Comparison of ENCODE assay signal across 10 cellular contexts in genomic region chr2:152646775-152647174, GRCh38.
DNase-seq lines count a peak whose midpoint lies in the region; ATAC-seq and TF ChIP-seq lines count a peak whose summit lies in the region.
"Had no signal": no experiment of that assay in that cellular context is flagged by ENCODE, and none has a peak within 500 bp of the region (broad histone marks: within the 10 kb centered on the region; RNA-seq: fewer than 3 reads in every experiment).

No MANE protein-coding gene starts in this region.

- no peak for TF ChIP-seq CTCF in WTC11 (IDR thresholded peaks at IDR 0.05)

- peak in 1 of 4 experiments; percentile 27 for ATAC-seq in T-cell (replicated peaks in 1 of 4)
- no peak for ATAC-seq in WTC11

- peak overlapping the region; percentile 35 to 64 for H3K27ac Mint-ChIP-seq in T-cell
- H3K27ac Mint-ChIP-seq in WTC11: no peak overlapping the region

- POLR2A ChIA-PET in T-cell (lab: Charles Lee): no interaction called here
- POLR2A ChIA-PET in WTC11 (lab: Charles Lee): no interaction called here

- no peak for TF ChIP-seq POLR2A in erythroblast (IDR thresholded peaks at IDR 0.05; ENCODE audit: low read length)

- H3K4me1 Mint-ChIP-seq in T-cell (no peaks in the 10 kb centered on the region), WTC11 (peaks cover 20% of the 10 kb centered on the region)

- peaks cover 3% of the 10 kb centered on the region for H3K36me3 Mint-ChIP-seq in T-cell
- H3K36me3 Mint-ChIP-seq in WTC11: peaks cover 17% of the 10 kb centered on the region

- H3K9me3 Mint-ChIP-seq in T-cell (no peaks in the 10 kb centered on the region), WTC11 (no peaks in the 10 kb centered on the region)

- CTCF ChIA-PET in T-cell (lab: Charles Lee): interaction anchor here (0.6 to 1.0 kb wide), 2 partner anchors 11 to 912 kb away, joined by 5 to 6 read pairs; no protein-coding TSS in a partner anchor
- CTCF ChIA-PET in WTC11 (lab: Charles Lee): interaction anchor here (0.6 to 3.7 kb wide), 4 partner anchors 11 to 621 kb away, joined by 3 to 37 read pairs (median 4); no protein-coding TSS in a partner anchor

- H3K27me3 Mint-ChIP-seq in T-cell: no peaks in the 10 kb centered on the region
- H3K27me3 Mint-ChIP-seq in WTC11 (ENCODE audit: low read depth): no peaks in the 10 kb centered on the region

- H3K4me3 Mint-ChIP-seq in T-cell: no peak overlapping the region
- H3K4me3 Mint-ChIP-seq in WTC11: no peak overlapping the region

- peak; percentile 88 for DNase-seq in GM03348 (ENCODE audit: low spot score)
- DNase-seq in T-cell: no peak
- DNase-seq in fibroblast of peridontal ligament (ENCODE audit: extremely low read depth): peak; percentile 90
- DNase-seq in putamen (ENCODE audit: low spot score): peak; percentile 60
- no peak for DNase-seq in erythroblast (lab: John Stamatoyannopoulos, UW)
- DNase-seq in NCI-H2107 (lab: John Stamatoyannopoulos, UW): no peak
- no peak for DNase-seq in stimulated activated CD4-positive, alpha-beta T cell treated with anti-CD3 and anti-CD28 coated beads, Interleukin-2, amount 100 ng/mL, for 48 hours
- DNase-seq in WTC11 (ENCODE audit: low spot score): no peak
- DNase-seq: activated CD4-positive, alpha-beta T cell treated with anti-CD3 and anti-CD28 coated beads, Interleukin-2, amount 50 U/mL, for 48 hours; KBM-7 had no signal

TF ChIP-seq in WTC11, 78 proteins besides CTCF, POLR2A, EP300 and RAD21:
- TF ChIP-seq MLX (CRISPR knock-in tag; IDR thresholded peaks at IDR 0.05) (no peak), ZNF281 (CRISPR knock-in tag; IDR thresholded peaks at IDR 0.05) (no peak), E2F4 (CRISPR knock-in tag; IDR thresholded peaks at IDR 0.05; ENCODE audit: borderline replicate concordance, low read depth) (no peak), ZMAT4 (CRISPR knock-in tag; IDR thresholded peaks at IDR 0.05) (no peak), GABPB1 (CRISPR knock-in tag; IDR thresholded peaks at IDR 0.05) (no peak), USF1 (CRISPR knock-in tag; IDR thresholded peaks at IDR 0.05) (no peak), MXD4 (CRISPR knock-in tag; IDR thresholded peaks at IDR 0.05; ENCODE audit: borderline replicate concordance) (no peak), HMGA2 (CRISPR knock-in tag; IDR thresholded peaks at IDR 0.05) (no peak), FOXJ3 (CRISPR knock-in tag; IDR thresholded peaks at IDR 0.05; ENCODE audit: borderline replicate concordance) (no peak)

Comparison
In these comparisons a context has a peak if more than half of its experiments do, and no peak if none do; other contexts are left out.
1. DNase-seq: peak in GM03348 (single experiment), fibroblast of peridontal ligament (single experiment) and putamen (single experiment); none in T-cell (0 of 34), erythroblast (0 of 2), NCI-H2107 (single experiment), stimulated activated CD4-positive, alpha-beta T cell treated with anti-CD3 and anti-CD28 coated beads, Interleukin-2, amount 100 ng/mL, for 48 hours (0 of 2) and WTC11 (single experiment).